Comparison of ENCODE assay signal across 18 cellular contexts in the genomic region with DNA sequence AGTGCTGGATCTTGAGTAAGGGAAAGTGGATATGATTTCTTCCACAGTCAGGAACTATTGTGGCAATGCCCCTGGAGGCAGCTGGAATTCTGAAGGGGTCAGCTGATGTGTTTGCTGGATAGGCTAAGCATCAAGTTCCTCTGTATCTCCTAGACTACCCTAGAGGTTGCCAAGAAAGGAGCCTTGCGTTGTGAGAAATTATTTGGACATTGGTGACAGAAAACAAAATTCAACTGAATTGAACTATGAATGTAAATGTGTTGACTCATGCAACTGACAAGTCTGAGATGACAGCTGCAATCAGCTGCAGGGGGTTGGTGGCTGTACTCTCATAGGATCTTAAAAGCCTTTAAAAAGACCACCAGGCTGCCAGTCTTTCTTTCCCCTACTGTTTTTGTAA.
DNase-seq lines count a peak whose midpoint lies in the region; ATAC-seq and TF ChIP-seq lines count a peak whose summit lies in the region.
"Had no signal": no experiment of that assay in that cellular context is flagged by ENCODE, and none has a peak within 500 bp of the region (broad histone marks: within the 10 kb centered on the region; RNA-seq: fewer than 3 reads in every experiment).

No MANE protein-coding gene starts in this region.

- H3K27me3 ChIP-seq in A673 (replicated peaks; ENCODE audit: insufficient read depth, low read depth, low read length, poor library complexity) (no peaks in the 10 kb centered on the region), neural cell (ENCODE audit: insufficient read depth, low read depth, low read length) (no peaks in the 10 kb centered on the region)
- H3K27me3 ChIP-seq: BLaER1 treated with 17β-estradiol and CSF1 and Interleukin-3, amounts not matched to agents 10 nM and 100 nM had no signal

- no peaks in the 10 kb centered on the region for H3F3A ChIP-seq in neural cell (ENCODE audit: insufficient read depth, low read length, poor library complexity, severe bottlenecking)

- no peak overlapping the region for H3K9ac ChIP-seq in neural cell (ENCODE audit: low read length)
- H3K9ac ChIP-seq: BLaER1 treated with 17β-estradiol and CSF1 and Interleukin-3, amounts not matched to agents 10 nM and 100 nM; KMS-11 had no signal

- CTCF ChIA-PET in A673 (lab: Charles Lee): no interaction called here

- no peak overlapping the region for H3K4me2 ChIP-seq in neural cell (ENCODE audit: low read length)
- H3K4me2 ChIP-seq: BLaER1 treated with 17β-estradiol and CSF1 and Interleukin-3, amounts not matched to agents 10 nM and 100 nM; KMS-11 had no signal

- H3K4me3 ChIP-seq in A673 (ENCODE audit: low read depth, low read length, poor library complexity, severe bottlenecking): no peak overlapping the region
- H3K4me3 ChIP-seq in choroid plexus epithelial cell (ENCODE audit: low read depth, low read length): no peak overlapping the region
- no peak overlapping the region for H3K4me3 ChIP-seq in neural cell (ENCODE audit: low read length)
- H3K4me3 ChIP-seq: BLaER1 treated with 17β-estradiol and CSF1 and Interleukin-3, amounts not matched to agents 10 nM and 100 nM had no signal

- TF ChIP-seq RAD21 in neural cell (conservative IDR thresholded peaks at IDR 0.05): no peak

- H3K79me2 ChIP-seq in neural cell (replicated peaks; ENCODE audit: insufficient read depth, low read length): no peaks in the 10 kb centered on the region

- no peaks in the 10 kb centered on the region for H4K20me1 ChIP-seq in neural cell (ENCODE audit: insufficient read depth)
- H4K20me1 ChIP-seq: BLaER1 treated with 17β-estradiol and CSF1 and Interleukin-3, amounts not matched to agents 10 nM and 100 nM had no signal

- POLR2A ChIA-PET in A673 (lab: Charles Lee; ENCODE audit: low non-redundant PET): no interaction called here

- intact Hi-C loops in A673 (cut with micrococcal nuclease; ENCODE audit: unreplicated experiment): no loop called here

- BruUV-seq in A673 (replicated peaks; lab: Mats Ljungman, UMichigan): no TSS peak

- no peaks in the 10 kb centered on the region for H3K9me3 ChIP-seq in A673 (ENCODE audit: low read depth, low read length, poor library complexity, severe bottlenecking)
- H3K9me3 ChIP-seq in neural cell (ENCODE audit: low read length): no peaks in the 10 kb centered on the region
- H3K9me3 ChIP-seq: BLaER1 treated with 17β-estradiol and CSF1 and Interleukin-3, amounts not matched to agents 10 nM and 100 nM had no signal

- peaks cover 9% of the 10 kb centered on the region for H3K4me1 ChIP-seq in A673 (ENCODE audit: insufficient read depth, low read length, poor library complexity, severe bottlenecking)
- H3K4me1 ChIP-seq: BLaER1 treated with 17β-estradiol and CSF1 and Interleukin-3, amounts not matched to agents 10 nM and 100 nM had no signal

- no peak overlapping the region for H3K27ac ChIP-seq in A673 (ENCODE audit: low read depth, low read length, poor library complexity, severe bottlenecking)
- H3K27ac ChIP-seq in neural cell (ENCODE audit: low read length): no peak overlapping the region
- H3K27ac ChIP-seq: BLaER1 treated with 17β-estradiol and CSF1 and Interleukin-3, amounts not matched to agents 10 nM and 100 nM; KMS-11; RWPE1 had no signal

- TF ChIP-seq CTCF in A673 (conservative IDR thresholded peaks at IDR 0.05; ENCODE audit: low read depth, low read length) (no peak), choroid plexus epithelial cell (conservative IDR thresholded peaks at IDR 0.05; ENCODE audit: low read depth, low read length) (no peak), neural cell (IDR thresholded peaks at IDR 0.05; ENCODE audit: poor library complexity, severe bottlenecking) (no peak)

- H3K9me2 ChIP-seq in neural cell (ENCODE audit: insufficient read depth, low read length): no peaks in the 10 kb centered on the region

- DNase-seq in A673 (ENCODE audit: low spot score): peak; percentile 4
- peak; percentile 84 for DNase-seq in LHCN-M2 (ENCODE audit: low read depth)
- DNase-seq in choroid plexus epithelial cell (ENCODE audit: low read depth): peak; percentile 5
- no peak for DNase-seq in GM19238 (ENCODE audit: insufficient read length, low spot score)
- DNase-seq in cerebellar nuclear complex (lab: John Stamatoyannopoulos, UW): no peak
- DNase-seq in pons (ENCODE audit: low spot score): no peak
- DNase-seq: H7, NCI-H1417, NCI-H1930, NCI-H2171, NCI-H446 treated with DMSO at 0.1 percent for 48 hours, NCI-H748 treated with DMSO at 0.1 percent for 48 hours, PC-3 had no signal

- no peak for TF ChIP-seq EP300 in neural cell (conservative IDR thresholded peaks at IDR 0.05; ENCODE audit: poor library complexity, severe bottlenecking)

- H2AFZ ChIP-seq in neural cell (ENCODE audit: low read depth, low read length): no peak overlapping the region

- ATAC-seq in activated CD4-positive, CD25-positive, alpha-beta regulatory T cell treated with anti-CD3 and anti-CD28 coated beads, Interleukin-2, amount 50 U/mL, for 24 hours: no peak

- H3K36me3 ChIP-seq in A673 (ENCODE audit: insufficient read depth, low read length, poor library complexity, severe bottlenecking): no peaks in the 10 kb centered on the region
- H3K36me3 ChIP-seq in neural cell (ENCODE audit: insufficient read depth, low read length): no peaks in the 10 kb centered on the region
- H3K36me3 ChIP-seq: BLaER1 treated with 17β-estradiol and CSF1 and Interleukin-3, amounts not matched to agents 10 nM and 100 nM had no signal

TF ChIP-seq in neural cell, 6 proteins besides CTCF, POLR2A, EP300 and RAD21:
- TF ChIP-seq TAF1 (IDR thresholded peaks at IDR 0.05; ENCODE audit: low read depth): no peak
- TF ChIP-seq MXI1 (conservative IDR thresholded peaks at IDR 0.05; ENCODE audit: poor library complexity, severe bottlenecking): no peak
- peak; percentile 24 for TF ChIP-seq POLR2AphosphoS5 (IDR thresholded peaks at IDR 0.05)

Comparison
In these comparisons a context has a peak if more than half of its experiments do, and no peak if none do; other contexts are left out.
1. DNase-seq: peak in A673 (single experiment), LHCN-M2 (single experiment) and choroid plexus epithelial cell (single experiment); none in GM19238 (single experiment), cerebellar nuclear complex (0 of 2) and pons (single experiment).